Comparison of ENCODE assay signal across 18 cellular contexts in the genomic region with DNA sequence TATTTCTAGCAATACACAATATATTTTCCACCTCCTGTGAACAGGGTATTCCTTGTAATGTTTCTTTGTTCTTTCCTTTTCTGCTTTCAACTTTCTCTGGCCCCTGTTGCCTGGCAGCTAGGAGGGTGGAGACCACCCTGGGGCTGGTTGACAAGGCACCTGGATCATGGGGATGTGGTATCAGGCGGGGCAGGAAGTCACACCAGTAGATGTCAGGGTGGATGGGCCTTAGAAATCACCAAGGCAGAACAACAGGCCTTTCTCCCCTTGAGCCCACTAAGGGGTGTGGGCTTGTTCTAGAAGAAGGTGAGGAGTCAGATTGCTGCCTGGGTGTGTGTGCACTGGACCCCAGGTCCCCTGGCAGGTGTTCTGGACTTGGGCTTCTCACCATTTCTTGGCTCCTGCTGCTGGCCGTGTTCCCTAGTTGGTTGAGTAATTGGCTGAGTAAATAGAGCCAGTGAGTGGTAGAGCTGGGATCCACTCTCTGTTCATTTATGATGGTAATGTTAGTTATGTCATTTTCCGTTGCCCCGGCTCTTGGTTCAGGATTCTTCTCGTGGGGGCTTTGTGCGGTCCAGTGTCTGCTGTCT. TPM values are rescaled to one million over a fixed set of nuclear protein-coding genes. Genes with fewer than 3 reads are reported as not detected.
A peak's percentile ranks its signal among the peaks of the same experiment; 100 is the strongest.
DNase-seq lines count a peak whose midpoint lies in the region; ATAC-seq, FAIRE-seq and TF ChIP-seq lines count a peak whose summit lies in the region.
"Had no signal": no experiment of that assay in that cellular context is flagged by ENCODE, and none has a peak within 500 bp of the region (broad histone marks: within the 10 kb centered on the region; RNA-seq: fewer than 3 reads in every experiment).

No MANE protein-coding gene starts in this region.

- H3K9me3 ChIP-seq in right lobe of liver: no peaks in the 10 kb centered on the region
- no peaks in the 10 kb centered on the region for H3K9me3 ChIP-seq in small intestine (ENCODE audit: control insufficient read depth, low read depth)
- H3K9me3 ChIP-seq: Peyer's patch, tibial artery had no signal

- no peak overlapping the region for H3K4me3 Mint-ChIP-seq in activated CD8-positive, alpha-beta memory T cell treated with anti-CD3 and anti-CD28 coated beads, Interleukin-2, amount 10 ng/mL, durations not matched to agents 7 days and 5 days
- H3K4me3 Mint-ChIP-seq in T-helper 2 cell treated with Interferon-gamma antibody and Interleukin-4, amounts not matched to agents 5 μg/mL and 100 μg/mL, for 36 hours: peak overlapping the region; percentile 59

- H3K4me1 ChIP-seq in right lobe of liver (peaks cover 0 to 30% (median 2%) of the 10 kb centered on the region in 4 donors), small intestine (ENCODE audit: control insufficient read depth in 2 of 2, insufficient read depth in 1 of 2, low read depth in 1 of 2, low read length in 1 of 2) (peaks cover 0 to 3% of the 10 kb centered on the region in 2 donors)

- CTCF ChIA-PET in activated CD8-positive, alpha-beta memory T cell treated with anti-CD3 and anti-CD28 coated beads, Interleukin-2, amount 10 ng/mL, durations not matched to agents 7 days and 5 days (lab: Charles Lee): no interaction called here

- intact Hi-C loops in right lobe of liver (cut with DNase I): no loop called here

- ATAC-seq in activated CD8-positive, alpha-beta memory T cell treated with anti-CD3 and anti-CD28 coated beads, Interleukin-2, amount 10 ng/mL, durations not matched to agents 7 days and 5 days: no peak
- ATAC-seq in right lobe of liver (peak; percentile 63 to 81 (median 72)), HG02870 (IDR thresholded peaks at IDR 0.05; ENCODE audit: unreplicated experiment) (no peak)
- ATAC-seq: HCT116 had no signal

- no peaks in the 10 kb centered on the region for H3K27me3 Mint-ChIP-seq in activated CD8-positive, alpha-beta memory T cell treated with anti-CD3 and anti-CD28 coated beads, Interleukin-2, amount 10 ng/mL, durations not matched to agents 7 days and 5 days
- H3K27me3 Mint-ChIP-seq in T-helper 2 cell treated with Interferon-gamma antibody and Interleukin-4, amounts not matched to agents 5 μg/mL and 100 μg/mL, for 36 hours (ENCODE audit: low read depth): peaks cover 3% of the 10 kb centered on the region

- TF ChIP-seq CTCF in right lobe of liver (IDR thresholded peaks at IDR 0.05): no peak

- peak; percentile 51 for DNase-seq in activated CD8-positive, alpha-beta memory T cell treated with anti-CD3 and anti-CD28 coated beads, Interleukin-2, amount 10 ng/mL, durations not matched to agents 7 days and 5 days
- DNase-seq in activated CD8-positive, alpha-beta memory T cell treated with anti-CD3 and anti-CD28 coated beads, Interleukin-2, amount 50 U/mL, for 4 hours: no peak
- DNase-seq in D341Med (ENCODE audit: low spot score) (peak; percentile 5), right lobe of liver (peak; percentile 48 to 85 (median 76)), UCSD-AML1 (lab: John Stamatoyannopoulos, UW; ENCODE audit: unreplicated experiment) (no peak), small intestine (no peak)
- no peak for DNase-seq in T-helper 2 cell treated with Interferon-gamma antibody and Interleukin-4, amounts not matched to agents 5 μg/mL and 100 μg/mL, for 36 hours (ENCODE audit: low spot score)
- DNase-seq: activated CD4-positive, alpha-beta T cell treated with anti-CD3 and anti-CD28 coated beads for 1 hour; activated gamma-delta T cell treated with Interleukin-2 at 50 U/mL for 16 hours; DMS153; NCI-H1048; NCI-H446; stimulated activated CD4-positive, alpha-beta T cell treated with anti-CD3 and anti-CD28 coated beads, Interleukin-15, amount 100 ng/mL, for 24 hours; tibial artery had no signal

- H3K36me3 Mint-ChIP-seq in activated CD8-positive, alpha-beta memory T cell treated with anti-CD3 and anti-CD28 coated beads, Interleukin-2, amount 10 ng/mL, durations not matched to agents 7 days and 5 days: peaks cover 5% of the 10 kb centered on the region
- H3K36me3 Mint-ChIP-seq in T-helper 2 cell treated with Interferon-gamma antibody and Interleukin-4, amounts not matched to agents 5 μg/mL and 100 μg/mL, for 36 hours (ENCODE audit: low read depth): peaks cover 8% of the 10 kb centered on the region

- TF ChIP-seq POLR2A in right lobe of liver (IDR thresholded peaks at IDR 0.05): no peak

- no peaks in the 10 kb centered on the region for H3K9me3 Mint-ChIP-seq in activated CD8-positive, alpha-beta memory T cell treated with anti-CD3 and anti-CD28 coated beads, Interleukin-2, amount 10 ng/mL, durations not matched to agents 7 days and 5 days (ENCODE audit: low read depth)
- H3K9me3 Mint-ChIP-seq in T-helper 2 cell treated with Interferon-gamma antibody and Interleukin-4, amounts not matched to agents 5 μg/mL and 100 μg/mL, for 36 hours: no peaks in the 10 kb centered on the region

- H3K27me3 ChIP-seq in right lobe of liver: no peaks in the 10 kb centered on the region
- H3K27me3 ChIP-seq in small intestine (ENCODE audit: control insufficient read depth in 2 of 2, insufficient read depth in 2 of 2, low read length in 2 of 2): no peaks in the 10 kb centered on the region
- H3K27me3 ChIP-seq: Peyer's patch, tibial artery had no signal

- no peak overlapping the region for H3K27ac Mint-ChIP-seq in activated CD8-positive, alpha-beta memory T cell treated with anti-CD3 and anti-CD28 coated beads, Interleukin-2, amount 10 ng/mL, durations not matched to agents 7 days and 5 days
- no peak overlapping the region for H3K27ac Mint-ChIP-seq in T-helper 2 cell treated with Interferon-gamma antibody and Interleukin-4, amounts not matched to agents 5 μg/mL and 100 μg/mL, for 36 hours

- H3K36me3 ChIP-seq in right lobe of liver (no peaks in the 10 kb centered on the region), small intestine (ENCODE audit: control insufficient read depth in 2 of 2, insufficient read depth in 2 of 2, low read length in 2 of 2) (no peaks in the 10 kb centered on the region)

- H3K27ac ChIP-seq in right lobe of liver: no peak overlapping the region
- H3K27ac ChIP-seq in small intestine (ENCODE audit: low read depth in 1 of 2, low read length in 1 of 2): no peak overlapping the region
- H3K27ac ChIP-seq: Peyer's patch, tibial artery had no signal

- H3K4me3 ChIP-seq in right lobe of liver (no peak overlapping the region), small intestine (ENCODE audit: low read depth in 1 of 2, low read length in 2 of 2) (no peak overlapping the region)
- H3K4me3 ChIP-seq: Peyer's patch, tibial artery had no signal

- WGBS in right lobe of liver (ENCODE audit: insufficient coverage, low coverage, low lambda C conversion rate, missing lambda C conversion rate): 54% methylated on average over 6 of the region's 6 CpGs
- 74 to 88% (median 81%) methylated on average over 6 of the region's 6 CpGs for WGBS in small intestine, 3 donors

- peaks cover 50% of the 10 kb centered on the region for H3K4me1 Mint-ChIP-seq in activated CD8-positive, alpha-beta memory T cell treated with anti-CD3 and anti-CD28 coated beads, Interleukin-2, amount 10 ng/mL, durations not matched to agents 7 days and 5 days
- peaks cover 27% of the 10 kb centered on the region for H3K4me1 Mint-ChIP-seq in T-helper 2 cell treated with Interferon-gamma antibody and Interleukin-4, amounts not matched to agents 5 μg/mL and 100 μg/mL, for 36 hours (ENCODE audit: low read depth)

- no peak for FAIRE-seq in small intestine (lab: Jason Lieb, UNC)
- FAIRE-seq: endothelial cell of umbilical vein had no signal

RNA-seq across cellular contexts. Expression of gene ZNF783, which starts 24.9 kb away (rescaled TPM):
- total RNA-seq in activated CD8-positive, alpha-beta memory T cell treated with anti-CD3 and anti-CD28 coated beads, Interleukin-2, amount 10 ng/mL, durations not matched to agents 7 days and 5 days: 10 to 100 TPM; 14.8 to 15.5 TPM
- 1 to 10 TPM; 1.5 to 4.9 (median 3.0) TPM for total RNA-seq in right lobe of liver
- polyA plus RNA-seq in small intestine: 1 to 10 TPM; 3.2 to 5.9 (median 4.0) TPM

RNA-seq across cellular contexts. Expression of gene ZNF212, which starts 47.5 kb away (rescaled TPM):
- total RNA-seq in activated CD8-positive, alpha-beta memory T cell treated with anti-CD3 and anti-CD28 coated beads, Interleukin-2, amount 10 ng/mL, durations not matched to agents 7 days and 5 days: 10 to 100 TPM; 12.8 to 14.2 TPM
- total RNA-seq in right lobe of liver: 1 to 10 TPM; 2.6 to 5.9 (median 4.7) TPM
- 10 to 100 TPM in 2 of 3 donors, 1 to 10 TPM in 1; 9.0 to 17.3 (median 15.9) TPM for polyA plus RNA-seq in small intestine

Comparison
In these comparisons a context has a peak if more than half of its experiments do, and no peak if none do; other contexts are left out.
1. DNase-seq: peak in activated CD8-positive, alpha-beta memory T cell treated with anti-CD3 and anti-CD28 coated beads, Interleukin-2, amount 10 ng/mL, durations not matched to agents 7 days and 5 days (single experiment), D341Med (single experiment) and right lobe of liver (3 of 3); none in activated CD8-positive, alpha-beta memory T cell treated with anti-CD3 and anti-CD28 coated beads, Interleukin-2, amount 50 U/mL, for 4 hours (single experiment), T-helper 2 cell treated with Interferon-gamma antibody and Interleukin-4, amounts not matched to agents 5 μg/mL and 100 μg/mL, for 36 hours (single experiment), UCSD-AML1 (single experiment) and small intestine (single experiment).
2. ATAC-seq: peak in right lobe of liver (4 of 4); none in activated CD8-positive, alpha-beta memory T cell treated with anti-CD3 and anti-CD28 coated beads, Interleukin-2, amount 10 ng/mL, durations not matched to agents 7 days and 5 days (single experiment) and HG02870 (single experiment).